In genomic region chr15:78061963-78062427, GRCh38 we compare ENCODE assay signal across 2 cellular contexts.
TF ChIP-seq lines count a peak whose summit lies in the region.

No MANE protein-coding gene starts in this region.

TF ChIP-seq in liver, 16 proteins besides CTCF, POLR2A, EP300 and RAD21:
- peak; percentile 27 for TF ChIP-seq YY1 (IDR thresholded peaks at IDR 0.05)
- TF ChIP-seq HNF4A (conservative IDR thresholded peaks at IDR 0.05) = no peak
TF ChIP-seq in liver: peak in this region for 1.

TF ChIP-seq in HepG2, 621 proteins besides CTCF, POLR2A, EP300 and RAD21:
- TF ChIP-seq FOXC1 (CRISPR knock-in tag; IDR thresholded peaks at IDR 0.05; ENCODE audit: borderline replicate concordance) = no peak
- no peak for TF ChIP-seq ZNF30 (CRISPR knock-in tag; IDR thresholded peaks at IDR 0.05)
- TF ChIP-seq AKNA (CRISPR knock-in tag; IDR thresholded peaks at IDR 0.05; ENCODE audit: borderline replicate concordance) = no peak
- TF ChIP-seq NFAT5 (CRISPR knock-in tag; IDR thresholded peaks at IDR 0.05) = no peak
- TF ChIP-seq ARHGAP35 (CRISPR knock-in tag; IDR thresholded peaks at IDR 0.05; ENCODE audit: borderline replicate concordance) = no peak
- no peak for TF ChIP-seq MAZ (IDR thresholded peaks at IDR 0.05; ENCODE audit: borderline replicate concordance, low read depth, low read length)
- no peak for TF ChIP-seq MAZ (CRISPR knock-in tag; IDR thresholded peaks at IDR 0.05; ENCODE audit: low read depth)
- no peak for TF ChIP-seq MAFF (IDR thresholded peaks at IDR 0.05; ENCODE audit: low read depth, low read length)
- no peak for TF ChIP-seq ZBTB26 (CRISPR knock-in tag; IDR thresholded peaks at IDR 0.05; ENCODE audit: borderline replicate concordance)
- no peak for TF ChIP-seq BCL3 (CRISPR knock-in tag; IDR thresholded peaks at IDR 0.05)
- TF ChIP-seq ZNF136 (CRISPR knock-in tag; IDR thresholded peaks at IDR 0.05; ENCODE audit: low read depth) = no peak
- no peak for TF ChIP-seq ZC3H13 (CRISPR knock-in tag; IDR thresholded peaks at IDR 0.05)
- TF ChIP-seq ELK4 (CRISPR knock-in tag; IDR thresholded peaks at IDR 0.05; ENCODE audit: borderline replicate concordance) = no peak
- no peak for TF ChIP-seq REST (IDR thresholded peaks at IDR 0.05; ENCODE audit: borderline replicate concordance in 1 of 2, low read depth in 1 of 2, low read length in 2 of 2)
- TF ChIP-seq XBP1 (CRISPR knock-in tag; IDR thresholded peaks at IDR 0.05) = no peak
- TF ChIP-seq ZNF431 (CRISPR knock-in tag; IDR thresholded peaks at IDR 0.05; ENCODE audit: borderline replicate concordance, low read depth) = no peak
- TF ChIP-seq RFXANK (CRISPR knock-in tag; IDR thresholded peaks at IDR 0.05) = no peak
